Comparison of ENCODE assay signal across 12 cellular contexts in the genomic region with DNA sequence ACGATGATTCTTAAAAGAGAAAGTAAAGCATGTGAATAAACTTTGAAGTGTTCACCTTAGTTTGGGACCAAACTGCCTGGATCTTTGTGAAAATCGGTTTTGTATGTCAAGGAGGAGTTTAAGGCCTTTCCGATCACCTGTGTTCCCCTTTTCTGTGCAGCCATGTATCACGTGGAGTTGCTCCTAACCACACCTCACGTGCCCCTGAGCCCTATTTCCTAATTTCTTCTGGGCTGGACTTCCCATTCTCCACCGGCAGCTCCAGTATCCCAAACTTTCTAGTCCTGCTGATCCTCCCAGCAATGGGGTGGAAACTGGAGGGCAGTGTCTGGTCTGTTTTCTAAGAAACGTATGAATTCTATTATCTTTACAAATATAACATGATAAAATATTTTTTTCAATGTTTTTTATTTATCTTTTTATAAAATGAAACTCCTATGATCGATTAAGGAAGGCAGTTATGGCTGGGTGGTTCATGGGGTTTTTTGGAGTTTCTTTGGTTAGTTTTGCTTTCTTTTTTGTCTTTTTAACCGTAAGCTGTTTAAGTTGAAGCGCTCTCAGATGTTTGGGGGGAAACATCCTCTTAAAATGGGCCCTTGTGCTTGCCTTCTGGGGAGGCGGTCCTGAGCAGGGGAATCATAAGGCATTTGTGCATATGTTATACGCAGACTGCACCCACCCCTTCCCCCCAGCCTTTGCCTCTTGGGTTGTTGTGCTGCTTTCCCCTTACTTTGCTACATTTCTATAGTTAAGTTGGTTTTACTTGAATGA. TPM values are rescaled to one million over a fixed set of nuclear protein-coding genes. Genes with fewer than 3 reads are reported as not detected.
DNase-seq lines count a peak whose midpoint lies in the region; ATAC-seq, FAIRE-seq and TF ChIP-seq lines count a peak whose summit lies in the region.
"Had no signal": no experiment of that assay in that cellular context is flagged by ENCODE, and none has a peak within 500 bp of the region (broad histone marks: within the 10 kb centered on the region; RNA-seq: fewer than 3 reads in every experiment).

No MANE protein-coding gene starts in this region.

- H3K9me3 Mint-ChIP-seq in activated T-cell treated with anti-CD3 and anti-CD28 coated beads, Interleukin-2, amount 50 U/mL, for 24 hours, result peaks cover 18% of the 10 kb centered on the region
- peaks cover 26% of the 10 kb centered on the region for H3K9me3 Mint-ChIP-seq in mesothelial cell of epicardium

- H3K9me3 ChIP-seq in IMR-90 (ENCODE audit: control insufficient read depth, insufficient read depth, low read length) (peaks cover 9% of the 10 kb centered on the region), GM12878 (replicated peaks; ENCODE audit: control insufficient read depth, insufficient read depth, low read length) (peaks cover 14% of the 10 kb centered on the region; the same call in 2 of the 3 replicates), stomach (peaks cover 3 to 18% (median 12%) of the 10 kb centered on the region in 4 donors)
- H3K9me3 ChIP-seq: testis had no signal

- H2AK9ac ChIP-seq in IMR-90 (replicated peaks; ENCODE audit: low read depth, low read length, poor library complexity), result no peak overlapping the region

- H2AK5ac ChIP-seq in IMR-90 (ENCODE audit: low read depth, low read length), result peak overlapping the region; percentile 31; the same call in 1 of the 2 replicates

- H3K56ac ChIP-seq in IMR-90 (ENCODE audit: extremely low read depth, insufficient read depth, low read length), result no peak overlapping the region

- RAD21 ChIA-PET in GM12878 (lab: Charles Lee; ENCODE audit: unreplicated experiment), result interaction anchor here (0.6 to 1.5 kb wide), 2 partner anchors 133 to 658 kb away, joined by 3 to 5 read pairs; no protein-coding TSS in a partner anchor

- H4K20me1 ChIP-seq in IMR-90 (ENCODE audit: insufficient read depth, low read length) (no peaks in the 10 kb centered on the region), GM12878 (ENCODE audit: control insufficient read depth, insufficient read depth) (no peaks in the 10 kb centered on the region)

- peaks cover 8% of the 10 kb centered on the region for H3K4me1 ChIP-seq in IMR-90 (ENCODE audit: control insufficient read depth, insufficient read depth, low read length)
- no peaks in the 10 kb centered on the region for H3K4me1 ChIP-seq in GM12878 (ENCODE audit: control insufficient read depth, insufficient read depth, low read length)
- H3K4me1 ChIP-seq in stomach, result peaks cover 0 to 9% (median 2%) of the 10 kb centered on the region in 4 donors
- H3K4me1 ChIP-seq: testis had no signal

- CTCF ChIA-PET in IMR-90 (lab: Yijun Ruan, JAX) (no interaction called here), GM12878 (lab: Yijun Ruan, JAX) (interaction anchor here (0.7 to 2.0 kb wide), 2 partner anchors 132 to 376 kb away, joined by 3 to 7 read pairs; no protein-coding TSS in a partner anchor)

- H3K27ac ChIP-seq in IMR-90 (ENCODE audit: insufficient read depth, low read length) (peak overlapping the region; percentile 41; the same call in 1 of the 2 replicates), GM12878 (ENCODE audit: control insufficient read depth, insufficient read depth) (peak overlapping the region; percentile 60; the same call in 1 of the 2 replicates), stomach (peak overlapping the region in 3 of 5 donors; percentile 20 to 73 (median 31))
- H3K27ac ChIP-seq: testis had no signal

- H3K27ac Mint-ChIP-seq in activated T-cell treated with anti-CD3 and anti-CD28 coated beads, Interleukin-2, amount 50 U/mL, for 24 hours, result peak overlapping the region; percentile 75
- no peak overlapping the region for H3K27ac Mint-ChIP-seq in mesothelial cell of epicardium

- H3K27me3 ChIP-seq in IMR-90 (ENCODE audit: control insufficient read depth, insufficient read depth, low read length), result no peaks in the 10 kb centered on the region
- H3K27me3 ChIP-seq in GM12878 (replicated peaks in 1 of 2; ENCODE audit: control insufficient read depth in 2 of 2, insufficient read depth in 2 of 2, low read length in 1 of 2), result no peaks in the 10 kb centered on the region
- H3K27me3 ChIP-seq in stomach, result no peaks in the 10 kb centered on the region
- H3K27me3 ChIP-seq: testis had no signal

- peak overlapping the region; percentile 52; the same call in 1 of the 2 replicates for H2BK20ac ChIP-seq in IMR-90 (ENCODE audit: low read depth, low read length)

- H3K4ac ChIP-seq in IMR-90 (ENCODE audit: low read depth, low read length), result peak overlapping the region; percentile 58

- POLR2A ChIA-PET in IMR-90 (lab: Charles Lee; ENCODE audit: unreplicated experiment), result no interaction called here
- POLR2A ChIA-PET in GM12878 (lab: Charles Lee), result interaction anchor here (0.9 kb wide), 1 partner anchor 9 kb away, joined by 3 read pairs; no protein-coding TSS in a partner anchor

- H3K79me2 ChIP-seq in GM12878 (ENCODE audit: control insufficient read depth, insufficient read depth, low read length), result no peaks in the 10 kb centered on the region

- no peaks in the 10 kb centered on the region for H3K36me3 Mint-ChIP-seq in activated T-cell treated with anti-CD3 and anti-CD28 coated beads, Interleukin-2, amount 50 U/mL, for 24 hours (ENCODE audit: low read depth)
- peaks cover 3% of the 10 kb centered on the region for H3K36me3 Mint-ChIP-seq in mesothelial cell of epicardium

- H3K4me2 ChIP-seq in IMR-90 (ENCODE audit: low read depth, low read length) (no peak overlapping the region), GM12878 (ENCODE audit: control insufficient read depth, insufficient read depth) (peak overlapping the region; percentile 12)

- TF ChIP-seq POLR2A in IMR-90 (IDR thresholded peaks at IDR 0.05; ENCODE audit: low read depth, low read length) (no peak), GM12878 (IDR thresholded peaks at IDR 0.05; ENCODE audit: low read depth, low read length) (no peak), stomach (IDR thresholded peaks at IDR 0.05) (no peak)

- TF ChIP-seq RAD21 in IMR-90 (IDR thresholded peaks at IDR 0.05; ENCODE audit: low read length) (no peak), GM12878 (IDR thresholded peaks at IDR 0.05; ENCODE audit: insufficient read depth, low read depth, low read length) (no peak)

- H4K5ac ChIP-seq in IMR-90 (ENCODE audit: low read depth, low read length), result peak overlapping the region; percentile 22; the same call in 1 of the 2 replicates

- peaks cover 27% of the 10 kb centered on the region for H3K4me1 Mint-ChIP-seq in activated T-cell treated with anti-CD3 and anti-CD28 coated beads, Interleukin-2, amount 50 U/mL, for 24 hours (ENCODE audit: low read depth)
- H3K4me1 Mint-ChIP-seq in mesothelial cell of epicardium, result peaks cover 4% of the 10 kb centered on the region
- H3K4me1 Mint-ChIP-seq: neural crest cell had no signal

- FAIRE-seq in GM12878 (lab: Jason Lieb, UNC), result no peak
- FAIRE-seq: bronchial epithelial cell, keratinocyte had no signal

- no peak overlapping the region for H2BK5ac ChIP-seq in IMR-90 (ENCODE audit: low read depth, low read length, poor library complexity, severe bottlenecking)

- DNase-seq in activated T-cell treated with anti-CD3 and anti-CD28 coated beads, Interleukin-2, amount 50 U/mL, for 24 hours, result peak; percentile 42
- no peak for DNase-seq in activated T-cell treated with anti-CD3 and anti-CD28 coated beads, Interleukin-2, amount 50 U/mL, for 1 hour
- no peak for DNase-seq in IMR-90
- no peak for DNase-seq in GM12878 (ENCODE audit: low read depth, low spot score)
- DNase-seq in stomach, result no peak
- DNase-seq in DMS53 treated with DMSO at 0.1 percent for 48 hours (lab: John Stamatoyannopoulos, UW; ENCODE audit: unreplicated experiment), result no peak
- DNase-seq in SKM-1 treated with dmso at 0.1 percent for 144 hours (lab: John Stamatoyannopoulos, UW; ENCODE audit: unreplicated experiment), result no peak
- no peak for DNase-seq in mesothelial cell of epicardium (ENCODE audit: low spot score in 2 of 2, unreplicated experiment in 2 of 2)
- DNase-seq: testis had no signal

- H3K27me3 Mint-ChIP-seq in activated T-cell treated with anti-CD3 and anti-CD28 coated beads, Interleukin-2, amount 50 U/mL, for 24 hours, result no peaks in the 10 kb centered on the region
- H3K27me3 Mint-ChIP-seq in mesothelial cell of epicardium (ENCODE audit: low read depth), result no peaks in the 10 kb centered on the region

- H3K9ac ChIP-seq in IMR-90 (ENCODE audit: low read depth, low read length), result no peak overlapping the region
- H3K9ac ChIP-seq in GM12878 (ENCODE audit: control insufficient read depth, insufficient read depth, low read length), result no peak overlapping the region

- in situ Hi-C loops in IMR-90 (cut with MboI; ENCODE audit: low sequenced_read_pairs) (loop anchor here (25.0 kb wide), 2 partner anchors 589 to 739 kb away; no protein-coding TSS in a partner anchor), GM12878 (cut with MboI) (no loop called here)

- WGBS in IMR-90 (ENCODE audit: extremely low coverage in 2 of 2, insufficient read length in 1 of 2), 2 experiments, result 100% methylated on average over 1 of the region's 12 CpGs; no CpG with 5 or more reads in 1 of the 2 experiments
- WGBS in GM12878 (ENCODE audit: insufficient coverage, insufficient replicate concordance, low lambda C conversion rate, missing lambda C conversion rate), result 23% methylated on average over 12 of the region's 12 CpGs
- 74 to 84% (median 80%) methylated on average over 12 of the region's 12 CpGs for WGBS in stomach, 5 donors

- H4K8ac ChIP-seq in IMR-90 (ENCODE audit: low read depth in 2 of 2, low read length in 2 of 2), result peak overlapping the region in 1 of 2 experiments; percentile 50; a peak in 1 of 4 replicates

- H2BK15ac ChIP-seq in IMR-90 (ENCODE audit: low read depth, low read length), result peak overlapping the region; percentile 21; the same call in 1 of the 3 replicates

- peak overlapping the region; percentile 65; the same call in 1 of the 2 replicates for H2BK120ac ChIP-seq in IMR-90 (ENCODE audit: low read depth, low read length)

- no peak for TF ChIP-seq CTCF in IMR-90 (conservative IDR thresholded peaks at IDR 0.05; ENCODE audit: low read depth, low read length)
- TF ChIP-seq CTCF in GM12878 (IDR thresholded peaks at IDR 0.05 in 2 of 3, conservative IDR thresholded peaks at IDR 0.05 in 1 of 3; ENCODE audit: control insufficient read depth in 2 of 3, extremely low read depth in 1 of 3, insufficient read depth in 1 of 3, low read depth in 3 of 3, low read length in 3 of 3), result no peak
- no peak for TF ChIP-seq CTCF in stomach (IDR thresholded peaks at IDR 0.05)
- no peak for TF ChIP-seq CTCF in mesothelial cell of epicardium (IDR thresholded peaks at IDR 0.05; ENCODE audit: unreplicated experiment)

- intact Hi-C loops in IMR-90 (cut with micrococcal nuclease) (loop anchor here (5.0 kb wide), 1 partner anchor 44 kb away; a partner anchor contains a TSS), GM12878 (cut with micrococcal nuclease; ENCODE audit: unreplicated experiment) (loop anchor here (5.0 kb wide), 1 partner anchor 44 kb away; a partner anchor contains a TSS), stomach (cut with DNase I; ENCODE audit: low total_unique reads) (no loop called here)

- peak overlapping the region; percentile 67 for H3K4me3 Mint-ChIP-seq in activated T-cell treated with anti-CD3 and anti-CD28 coated beads, Interleukin-2, amount 50 U/mL, for 24 hours
- H3K4me3 Mint-ChIP-seq in mesothelial cell of epicardium, result no peak overlapping the region
- H3K4me3 Mint-ChIP-seq: neural crest cell had no signal

- no peak overlapping the region for H4K91ac ChIP-seq in IMR-90 (ENCODE audit: insufficient read depth, low read depth, low read length)

- SMC1A ChIA-PET in GM12878 (lab: Charles Lee; ENCODE audit: uncharacterized antibody, unreplicated experiment), result interaction anchor here (1.2 to 1.3 kb wide), 2 partner anchors 24 to 41 kb away, joined by 3 read pairs; no protein-coding TSS in a partner anchor

- ATAC-seq in IMR-90 (ENCODE audit: low read depth) (no peak), GM12878 (peak; percentile 65)

- TF ChIP-seq EP300 in GM12878 (IDR thresholded peaks at IDR 0.05; ENCODE audit: borderline replicate concordance in 1 of 2, control insufficient read depth in 1 of 2, low read depth in 2 of 2, low read length in 2 of 2), result no peak
- TF ChIP-seq EP300 in stomach (IDR thresholded peaks at IDR 0.05), result no peak

- H3K23ac ChIP-seq in IMR-90 (ENCODE audit: low read depth, low read length), result 0 out of 2 replicates have a peak overlapping the region, but pooled peaks have one; percentile 25

- H2AFZ ChIP-seq in IMR-90 (replicated peaks; ENCODE audit: low read length, poor library complexity), result no peak overlapping the region
- peak overlapping the region; percentile 68 for H2AFZ ChIP-seq in GM12878 (ENCODE audit: control insufficient read depth, low read depth, low read length)

- dilution Hi-C loops in IMR-90 (cut with HindIII; ENCODE audit: low sequenced_read_pairs, unreplicated experiment), result no loop called here

- peak overlapping the region; percentile 55; the same call in 1 of the 2 replicates for H3K18ac ChIP-seq in IMR-90 (ENCODE audit: low read depth, low read length)

- H3K14ac ChIP-seq in IMR-90 (replicated peaks; ENCODE audit: low read depth, low read length), result peak overlapping the region; percentile 70

- peaks cover 7% of the 10 kb centered on the region for H3K9me1 ChIP-seq in IMR-90 (ENCODE audit: insufficient read depth, low read length)

- H3K36me3 ChIP-seq in IMR-90 (ENCODE audit: control insufficient read depth, insufficient read depth, low read length) (no peaks in the 10 kb centered on the region), GM12878 (ENCODE audit: control insufficient read depth in 2 of 2, insufficient read depth in 2 of 2, low read length in 1 of 2) (no peaks in the 10 kb centered on the region), stomach (no peaks in the 10 kb centered on the region)

- no peaks in the 10 kb centered on the region for H3K79me1 ChIP-seq in IMR-90 (ENCODE audit: low read depth in 1 of 2, low read length in 2 of 2)

- no TSS peak for BruUV-seq in IMR-90 (replicated peaks; lab: Mats Ljungman, UMichigan)
- BruUV-seq in GM12878 (replicated peaks; lab: Mats Ljungman, UMichigan), result no TSS peak

- H3K4me3 ChIP-seq in IMR-90 (ENCODE audit: insufficient read depth, low read depth, low read length) (no peak overlapping the region), GM12878 (peak overlapping the region; percentile 41; the same call in 1 of the 2 replicates), stomach (no peak overlapping the region)
- H3K4me3 ChIP-seq: testis had no signal

RNA-seq across cellular contexts. Expression of a gene that starts 43.6 kb away (rescaled TPM):
- total RNA-seq in IMR-90 (2012; rRNA removed) (30.3 and 38.9 TPM in 2 replicates), GM12878 (2014; rRNA removed) (2.9 and 4.0 TPM in 2 replicates), GM12878 (2014; rRNA removed; fragmentation: Illumina TruSeq; extraction: Trizol) (2.5 and 3.0 TPM in 2 replicates), GM12878 (2021) (5.1 and 6.8 TPM in 2 replicates), stomach (100 to 1,000 TPM in 2 of 5 donors, 10 to 100 TPM in 3; 15.4 to 116 (median 89.4) TPM), mesothelial cell of epicardium (93.2 to 98.0 TPM (median 97.4 TPM) in 3 replicates)
- polyA plus RNA-seq in IMR-90 (2012; rRNA removed) (65.3 and 66.9 TPM in 2 replicates), GM12878 (2011; rRNA removed) (12.6 and 18.5 TPM in 2 replicates), GM12878 (2014; fragmentation: Illumina TruSeq; extraction: Trizol) (10.0 and 10.2 TPM in 2 replicates), GM12878 (2014; fragmentation: Nextera tagmentation; extraction: Ambion mirVana) (1 to 10 TPM; 3.8 to 4.0 TPM), GM12878 (2014; rRNA removed) (4.7 and 5.0 TPM in 2 replicates), GM12878 (2016; fragmentation: Nextera tagmentation; extraction: Ambion mirVana) (1 to 10 TPM; 7.6 to 8.4 TPM), stomach (10 to 100 TPM; 19.8 to 61.6 (median 51.1) TPM)
- polyA plus RNA-seq in IMR-90 (2012; cell fraction: cytosol; rRNA removed), result 31.8 and 59.9 TPM in 2 replicates
- 53.5 and 83.5 TPM in 2 replicates for polyA plus RNA-seq in IMR-90 (2012; cell fraction: nucleus; rRNA removed; ENCODE audit: low replicate concordance)
- 25.3 and 27.0 TPM in 2 replicates for total RNA-seq in GM12878 (2013; cell fraction: nucleolus; rRNA removed)
- 2.6 TPM for polyA plus RNA-seq in GM12878 (2011; ENCODE audit: low read depth)
- polyA plus RNA-seq in GM12878 (2011; cell fraction: cytosol; rRNA removed), result 12.8 and 16.6 TPM in 2 replicates
- polyA plus RNA-seq in GM12878 (2011; cell fraction: nucleus; rRNA removed), result 16.1 and 19.8 TPM in 2 replicates
- 4.3 and 5.2 TPM in 2 replicates for polyA plus RNA-seq in GM12878 (2012)
- 23.5 and 26.9 TPM in 2 replicates for polyA minus RNA-seq in GM12878 (2011; rRNA and poly(A)+ RNA removed)
- polyA minus RNA-seq in GM12878 (2011; cell fraction: cytosol; rRNA and poly(A)+ RNA removed), result 7.8 and 9.9 TPM in 2 replicates
- polyA minus RNA-seq in GM12878 (2011; cell fraction: nucleus; rRNA and poly(A)+ RNA removed), result 33.4 and 61.2 TPM in 2 replicates

RNA-seq across cellular contexts. Expression of a gene that starts 50.9 kb away (rescaled TPM):
- total RNA-seq in IMR-90 (2012; rRNA removed) (31.9 and 46.1 TPM in 2 replicates), GM12878 (2014; rRNA removed) (27.3 and 30.5 TPM in 2 replicates), GM12878 (2014; rRNA removed; fragmentation: Illumina TruSeq; extraction: Trizol) (27.0 and 27.9 TPM in 2 replicates), GM12878 (2021) (34.6 and 36.3 TPM in 2 replicates), stomach (10 to 100 TPM in 3 of 5 donors, 1 to 10 TPM in 2; 1.4 to 50.4 (median 25.8) TPM), mesothelial cell of epicardium (49.6 to 55.7 TPM (median 52.4 TPM) in 3 replicates)
- polyA plus RNA-seq in IMR-90 (2012; rRNA removed) (23.6 and 25.9 TPM in 2 replicates), GM12878 (2011; rRNA removed) (46.8 and 65.7 TPM in 2 replicates), GM12878 (2014; fragmentation: Illumina TruSeq; extraction: Trizol) (54.9 and 70.4 TPM in 2 replicates), GM12878 (2014; fragmentation: Nextera tagmentation; extraction: Ambion mirVana) (10 to 100 TPM; 59.4 to 97.0 TPM), GM12878 (2014; rRNA removed) (18.6 and 23.0 TPM in 2 replicates), GM12878 (2016; fragmentation: Nextera tagmentation; extraction: Ambion mirVana) (10 to 100 TPM; 61.1 to 65.7 TPM), stomach (10 to 100 TPM in 2 of 3 donors, 1 to 10 TPM in 1; 7.1 to 18.5 (median 11.3) TPM)
- 6.3 and 8.4 TPM in 2 replicates for polyA plus RNA-seq in IMR-90 (2012; cell fraction: cytosol; rRNA removed)
- 4.1 and 14.8 TPM in 2 replicates for polyA plus RNA-seq in IMR-90 (2012; cell fraction: nucleus; rRNA removed; ENCODE audit: low replicate concordance)
- total RNA-seq in GM12878 (2013; cell fraction: nucleolus; rRNA removed), result 48.0 and 55.7 TPM in 2 replicates
- polyA plus RNA-seq in GM12878 (2011; ENCODE audit: low read depth), result 9.2 TPM
- polyA plus RNA-seq in GM12878 (2011; cell fraction: cytosol; rRNA removed), result 22.3 and 31.5 TPM in 2 replicates
- polyA plus RNA-seq in GM12878 (2011; cell fraction: nucleus; rRNA removed), result 6.3 and 9.5 TPM in 2 replicates
- 13.3 and 15.9 TPM in 2 replicates for polyA plus RNA-seq in GM12878 (2012)
- 16.4 and 18.9 TPM in 2 replicates for polyA minus RNA-seq in GM12878 (2011; rRNA and poly(A)+ RNA removed)
- 4.8 and 6.2 TPM in 2 replicates for polyA minus RNA-seq in GM12878 (2011; cell fraction: cytosol; rRNA and poly(A)+ RNA removed)
- polyA minus RNA-seq in GM12878 (2011; cell fraction: nucleus; rRNA and poly(A)+ RNA removed), result 6.9 and 13.2 TPM in 2 replicates
